ENCODE assay signal across 13 cellular contexts in the genomic region with DNA sequence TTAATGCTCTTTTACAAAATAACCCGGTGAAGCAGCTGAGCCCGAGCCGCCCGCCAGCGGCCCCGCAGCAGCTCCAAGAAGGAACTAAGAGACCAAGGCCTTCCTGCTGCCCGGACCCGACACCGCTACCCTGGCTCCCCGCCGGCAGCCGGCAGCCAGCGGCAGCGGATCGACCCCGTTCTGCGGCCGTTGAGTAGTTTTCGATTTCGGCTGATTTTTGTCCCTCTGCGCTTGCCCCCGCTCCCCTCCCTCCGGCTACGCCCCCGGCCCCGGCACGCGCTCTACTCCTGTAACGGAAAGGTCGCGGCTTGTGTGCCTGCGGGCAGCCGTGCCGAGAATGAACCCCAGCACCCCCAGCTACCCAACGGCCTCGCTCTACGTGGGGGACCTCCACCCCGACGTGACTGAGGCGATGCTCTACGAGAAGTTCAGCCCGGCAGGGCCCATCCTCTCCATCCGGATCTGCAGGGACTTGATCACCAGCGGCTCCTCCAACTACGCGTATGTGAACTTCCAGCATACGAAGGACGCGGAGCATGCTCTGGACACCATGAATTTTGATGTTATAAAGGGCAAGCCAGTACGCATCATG. TPM values are rescaled to one million over a fixed set of nuclear protein-coding genes. Genes with fewer than 3 reads are reported as not detected.
DNase-seq lines count a peak whose midpoint lies in the region; ATAC-seq and TF ChIP-seq lines count a peak whose summit lies in the region.
"Had no signal": no experiment of that assay in that cellular context is flagged by ENCODE, and none has a peak within 500 bp of the region (broad histone marks: within the 10 kb centered on the region; RNA-seq: fewer than 3 reads in every experiment).

Gene PABPC3 (plus strand): TSS at position 275 of the 592 bp plus-strand sequence. CDS start 63 bp downstream, at position 338.

- H3K9ac ChIP-seq in mammary epithelial cell (ENCODE audit: insufficient read depth, low read length): no peak within 1 kb of the TSS

- peak; percentile 57 for ATAC-seq in activated CD4-positive, alpha-beta T cell treated with anti-CD3 and anti-CD28 coated beads for 36 hours
- ATAC-seq in naive B cell (ENCODE audit: low read depth in 2 of 2): no peak
- ATAC-seq: naive thymus-derived CD4-positive, alpha-beta T cell had no signal

- H3K4me3 Mint-ChIP-seq in activated CD4-positive, alpha-beta T cell treated with anti-CD3 and anti-CD28 coated beads for 36 hours: peak within 1 kb of the TSS; percentile 42
- H3K4me3 Mint-ChIP-seq in naive B cell: peak within 1 kb of the TSS in 5 of 8 donors; percentile 16 to 57 (median 47)
- H3K4me3 Mint-ChIP-seq: brain had no signal

- dilution Hi-C loops in mammary epithelial cell (cut with HindIII; ENCODE audit: low sequenced_read_pairs): no loop called here

- no peaks in the 10 kb centered on the region; the same call in 1 of the 2 replicates for H3K27me3 ChIP-seq in MG63
- no peaks in the 10 kb centered on the region for H3K27me3 ChIP-seq in mammary epithelial cell (ENCODE audit: insufficient read depth, low read length)

- peak within 1 kb of the TSS; percentile 74 for H3K4me2 ChIP-seq in mammary epithelial cell (ENCODE audit: insufficient read depth, low read depth, low read length)

- no peaks in the 10 kb centered on the region for H4K20me1 ChIP-seq in mammary epithelial cell (ENCODE audit: insufficient read depth, low read length)

- H3K9me3 ChIP-seq in MG63 (peaks cover 2% of the 10 kb centered on the region; the same call in 1 of the 2 replicates), mammary epithelial cell (replicated peaks; ENCODE audit: insufficient read depth, low read length) (no peaks in the 10 kb centered on the region)

- peak within 1 kb of the TSS; percentile 42 for H3K4me3 ChIP-seq in MG63
- H3K4me3 ChIP-seq in mammary epithelial cell (replicated peaks in 1 of 3; ENCODE audit: insufficient read depth in 1 of 3, low read depth in 2 of 3, low read length in 3 of 3): peak within 1 kb of the TSS in 2 of 3 experiments; percentile 30 to 34

- in situ Hi-C loops in mammary epithelial cell (cut with MboI; ENCODE audit: low sequenced_read_pairs in 2 of 2): no loop called here

- peaks cover 5% of the 10 kb centered on the region for H3K9me3 Mint-ChIP-seq in activated CD4-positive, alpha-beta T cell treated with anti-CD3 and anti-CD28 coated beads for 36 hours (ENCODE audit: low read depth)
- peaks cover 0 to 6% (median 0%) of the 10 kb centered on the region in 7 donors for H3K9me3 Mint-ChIP-seq in naive B cell

- no peaks in the 10 kb centered on the region for H3K4me1 Mint-ChIP-seq in activated CD4-positive, alpha-beta T cell treated with anti-CD3 and anti-CD28 coated beads for 36 hours
- H3K4me1 Mint-ChIP-seq in naive B cell: peaks cover 0 to 5% (median 0%) of the 10 kb centered on the region in 3 donors
- H3K4me1 Mint-ChIP-seq: brain had no signal

- no peak for TF ChIP-seq CTCF in mammary epithelial cell (conservative IDR thresholded peaks at IDR 0.05 in 1 of 2, IDR thresholded peaks at IDR 0.05 in 1 of 2; ENCODE audit: extremely low read depth in 1 of 2, insufficient read depth in 1 of 2, low read depth in 1 of 2, low read length in 2 of 2)

- H3K27ac ChIP-seq in mammary epithelial cell (ENCODE audit: insufficient read depth, low read depth, low read length): no peak within 1 kb of the TSS
- H3K27ac ChIP-seq: epithelial cell of prostate had no signal

- H3K27me3 Mint-ChIP-seq in activated CD4-positive, alpha-beta T cell treated with anti-CD3 and anti-CD28 coated beads for 36 hours: peaks cover 43% of the 10 kb centered on the region
- H3K27me3 Mint-ChIP-seq in naive B cell: peaks cover 42 to 53% (median 48%) of the 10 kb centered on the region in 3 donors

- intact Hi-C loops in activated CD4-positive, alpha-beta T cell treated with anti-CD3 and anti-CD28 coated beads for 36 hours (cut with DNase I, micrococcal nuclease): no loop called here
- intact Hi-C loops in mammary epithelial cell (cut with micrococcal nuclease): no loop called here

- H3K27ac Mint-ChIP-seq in activated CD4-positive, alpha-beta T cell treated with anti-CD3 and anti-CD28 coated beads for 36 hours: no peak within 1 kb of the TSS
- H3K27ac Mint-ChIP-seq in naive B cell: no peak within 1 kb of the TSS
- H3K27ac Mint-ChIP-seq: brain; naive thymus-derived CD4-positive, alpha-beta T cell had no signal

- H3K36me3 Mint-ChIP-seq in activated CD4-positive, alpha-beta T cell treated with anti-CD3 and anti-CD28 coated beads for 36 hours (ENCODE audit: low read depth): no peaks in the 10 kb centered on the region
- no peaks in the 10 kb centered on the region for H3K36me3 Mint-ChIP-seq in naive B cell
- H3K36me3 Mint-ChIP-seq: brain; naive thymus-derived CD4-positive, alpha-beta T cell had no signal

- POLR2A ChIA-PET in activated CD4-positive, alpha-beta T cell treated with anti-CD3 and anti-CD28 coated beads for 36 hours (lab: Charles Lee): no interaction called here

- no TSS peak for BruUV-seq in mammary epithelial cell (replicated peaks; lab: Mats Ljungman, UMichigan)

- CTCF ChIA-PET in activated CD4-positive, alpha-beta T cell treated with anti-CD3 and anti-CD28 coated beads for 36 hours (lab: Charles Lee): interaction anchor here (1.9 kb wide), 1 partner anchor 17 kb away, joined by 6 read pairs; no protein-coding TSS in a partner anchor
- CTCF ChIA-PET in mammary epithelial cell (lab: Charles Lee; ENCODE audit: low non-redundant PET): no interaction called here

- DNase-seq in activated CD4-positive, alpha-beta T cell treated with anti-CD3 and anti-CD28 coated beads for 36 hours: peak; percentile 56
- DNase-seq in activated CD4-positive, alpha-beta T cell treated with anti-CD3 and anti-CD28 coated beads for 4 hours: no peak
- DNase-seq in MG63: peak; percentile 58
- DNase-seq in mammary epithelial cell: no peak
- DNase-seq in naive B cell: no peak
- DNase-seq in glomerular visceral epithelial cell (ENCODE audit: extremely low spot score): no peak
- no peak for DNase-seq in GM19240 (ENCODE audit: insufficient read length, low spot score)
- no peak for DNase-seq in central memory CD4-positive, alpha-beta T cell
- DNase-seq: naive thymus-derived CD4-positive, alpha-beta T cell; NCI-H1930 had no signal

- H3K79me2 ChIP-seq in mammary epithelial cell (ENCODE audit: insufficient read depth, low read length): no peaks in the 10 kb centered on the region

- WGBS in mammary epithelial cell (ENCODE audit: low coverage, missing lambda C conversion rate): 46% methylated on average over 27 of the region's 50 CpGs

- H3K36me3 ChIP-seq in MG63 (no peaks in the 10 kb centered on the region), mammary epithelial cell (ENCODE audit: insufficient read depth, low read length) (no peaks in the 10 kb centered on the region)

- no peaks in the 10 kb centered on the region for H3K4me1 ChIP-seq in mammary epithelial cell (ENCODE audit: insufficient read depth, low read length)

- peak within 1 kb of the TSS; percentile 61 for H2AFZ ChIP-seq in mammary epithelial cell (ENCODE audit: low read depth, low read length)

RNA-seq across cellular contexts. Expression of gene PABPC3, which starts in this region (rescaled TPM):
- total RNA-seq in activated CD4-positive, alpha-beta T cell treated with anti-CD3 and anti-CD28 coated beads for 36 hours: under 1 TPM; 0.64 to 0.74 TPM
- 0.63 and 4.9 TPM in 2 replicates for total RNA-seq in MG63 (2014; rRNA removed; shearing (Covaris generic); ENCODE audit: low replicate concordance)
- under 1 TPM; 0.17 to 0.19 TPM for total RNA-seq in mammary epithelial cell
- polyA plus RNA-seq in mammary epithelial cell: 0.16 TPM
- 0.36 TPM for polyA minus RNA-seq in mammary epithelial cell
- under 1 TPM in 5 of 6 donors, not detected in 1; 0.08 to 0.14 (median 0.09) TPM for polyA plus RNA-seq in naive B cell (ENCODE audit: low read depth in 6 of 6)
- total RNA-seq: A673 had no signal

Comparison
In these comparisons a context has a peak if more than half of its experiments do, and no peak if none do; other contexts are left out.
1. Peak in DNase-seq and ATAC-seq in activated CD4-positive, alpha-beta T cell treated with anti-CD3 and anti-CD28 coated beads for 36 hours; RNA of the gene not detected or under 1 TPM.